ENCODE assay signal across 22 cellular contexts in the genomic region with DNA sequence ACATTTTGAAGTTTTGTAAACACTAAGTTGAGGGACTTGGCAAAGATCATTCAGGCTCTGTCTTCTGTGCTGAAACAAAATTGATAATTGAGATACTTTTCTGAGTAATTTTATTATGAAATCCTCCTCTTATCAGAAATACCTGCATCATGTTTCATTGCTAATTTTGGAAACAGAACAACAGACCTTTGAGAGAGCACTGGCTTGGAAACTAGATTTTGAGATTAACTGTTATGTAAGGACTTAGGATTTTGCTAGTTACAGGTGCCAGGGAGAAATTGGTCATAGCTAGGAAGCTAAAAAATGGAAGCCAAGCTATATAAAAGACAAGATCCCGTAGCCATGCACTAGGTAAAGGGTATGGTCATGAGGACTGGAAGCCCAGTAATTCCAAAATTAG.
"Had no signal": no experiment of that assay in that cellular context is flagged by ENCODE, and none has a peak within 500 bp of the region (broad histone marks: within the 10 kb centered on the region; RNA-seq: fewer than 3 reads in every experiment).

No MANE protein-coding gene starts in this region.

- DNase-seq: cortex of kidney; effector memory CD4-positive, alpha-beta T cell; foreskin fibroblast; glutamatergic neuron; islet precursor cell; left lung; lower lobe of right lung; natural killer cell; occipital lobe; sigmoid colon; stimulated activated CD4-positive, alpha-beta T cell treated with anti-CD3 and anti-CD28 coated beads, Interleukin-2, amount 100 ng/mL, for 24 hours; stimulated activated CD4-positive, alpha-beta T cell treated with anti-CD3 and anti-CD28 coated beads, Interleukin-4, amount 100 ng/mL, for 4 hours; stimulated activated naive B cell treated with anti-CD40 and anti-IgM and Interleukin-4, amounts not matched to agents 10 μg/mL and 1 μg/mL and 100 μg/mL, for 72 hours; stimulated activated naive CD8-positive, alpha-beta T cell treated with anti-CD3 and anti-CD28 coated beads, Interleukin-15, amount 100 ng/mL, for 72 hours; testis; transverse colon had no signal

- H3K27me3 ChIP-seq: esophagus muscularis mucosa, gastroesophageal sphincter, left lung, sigmoid colon, testis, transverse colon had no signal

- H3K9me3 ChIP-seq: esophagus muscularis mucosa, gastroesophageal sphincter, left lung, lower lobe of right lung, sigmoid colon, testis, transverse colon had no signal

- H3K36me3 Mint-ChIP-seq: memory B cell; mesothelial cell of epicardium; natural killer cell; stimulated activated naive B cell treated with anti-CD40 and anti-IgM and Interleukin-4, amounts not matched to agents 10 μg/mL and 1 μg/mL and 100 μg/mL, for 72 hours had no signal

- H3K4me3 ChIP-seq: esophagus muscularis mucosa, gastroesophageal sphincter, left lung, lower lobe of right lung, sigmoid colon, skin epidermis, testis, transverse colon had no signal

- H3K27ac Mint-ChIP-seq: memory B cell; mesothelial cell of epicardium; natural killer cell; stimulated activated naive B cell treated with anti-CD40 and anti-IgM and Interleukin-4, amounts not matched to agents 10 μg/mL and 1 μg/mL and 100 μg/mL, for 72 hours; stimulated activated naive CD8-positive, alpha-beta T cell treated with anti-CD3 and anti-CD28 coated beads, Interleukin-15, amount 100 ng/mL, for 72 hours had no signal

- H3K27me3 Mint-ChIP-seq: stimulated activated naive CD8-positive, alpha-beta T cell treated with anti-CD3 and anti-CD28 coated beads, Interleukin-15, amount 100 ng/mL, for 72 hours had no signal

- H3K4me3 Mint-ChIP-seq: memory B cell; mesothelial cell of epicardium; natural killer cell; stimulated activated naive B cell treated with anti-CD40 and anti-IgM and Interleukin-4, amounts not matched to agents 10 μg/mL and 1 μg/mL and 100 μg/mL, for 72 hours; stimulated activated naive CD8-positive, alpha-beta T cell treated with anti-CD3 and anti-CD28 coated beads, Interleukin-15, amount 100 ng/mL, for 72 hours had no signal

- ATAC-seq: gastroesophageal sphincter; left lung; natural killer cell; stimulated activated naive B cell treated with anti-CD40 and anti-IgM and Interleukin-4, amounts not matched to agents 10 μg/mL and 1 μg/mL and 100 μg/mL, for 72 hours; stimulated activated naive CD8-positive, alpha-beta T cell treated with anti-CD3 and anti-CD28 coated beads, Interleukin-15, amount 100 ng/mL, for 72 hours had no signal

- H3K27ac ChIP-seq: epithelial cell of prostate, esophagus muscularis mucosa, gastroesophageal sphincter, left lung, lower lobe of right lung, sigmoid colon, skin epidermis, testis, transverse colon had no signal

- H3K36me3 ChIP-seq: esophagus muscularis mucosa, gastroesophageal sphincter, left lung, lower lobe of right lung, sigmoid colon, transverse colon had no signal

- H3K9me3 Mint-ChIP-seq: memory B cell; mesothelial cell of epicardium; natural killer cell; stimulated activated naive B cell treated with anti-CD40 and anti-IgM and Interleukin-4, amounts not matched to agents 10 μg/mL and 1 μg/mL and 100 μg/mL, for 72 hours; stimulated activated naive CD8-positive, alpha-beta T cell treated with anti-CD3 and anti-CD28 coated beads, Interleukin-15, amount 100 ng/mL, for 72 hours had no signal
